In genomic region chr6:90285611-90286381, GRCh38 we compare ENCODE assay signal across 8 cellular contexts. TPM values are rescaled to one million over a fixed set of nuclear protein-coding genes. Genes with fewer than 3 reads are reported as not detected.
DNase-seq lines count a peak whose midpoint lies in the region; ATAC-seq and TF ChIP-seq lines count a peak whose summit lies in the region.

No MANE protein-coding gene starts in this region.

- intact Hi-C loops in activated T-helper 1 cell treated with anti-CD3 and anti-CD28 coated beads, Interleukin-12 subunit alpha, Interleukin-12 subunit beta, Interleukin-2, Interleukin-4 antibody, amounts not matched to agents 30 ng/mL and 10 ng/mL and 1 ng/mL, durations not matched to agents 14 hours and 24 hours and 36 hours (cut with micrococcal nuclease), result loop anchor here (1.0 to 5.0 kb wide), 9 partner anchors 9 to 458 kb away; partner anchors contain the start of genes CASP8AP2 and MAP3K7
- intact Hi-C loops in uterus (cut with DNase I; ENCODE audit: low total_unique reads), result no loop called here

- peak overlapping the region; percentile 79 for H3K4me3 Mint-ChIP-seq in activated T-helper 1 cell treated with anti-CD3 and anti-CD28 coated beads, Interleukin-12 subunit alpha, Interleukin-12 subunit beta, Interleukin-2, Interleukin-4 antibody, amounts not matched to agents 30 ng/mL and 10 ng/mL and 1 ng/mL, durations not matched to agents 14 hours and 24 hours and 36 hours
- peak overlapping the region; percentile 68 to 84 (median 73) for H3K4me3 Mint-ChIP-seq in nephron

- TF ChIP-seq POLR2A in uterus (IDR thresholded peaks at IDR 0.05), result no peak

- H3K9me3 Mint-ChIP-seq in activated T-helper 1 cell treated with anti-CD3 and anti-CD28 coated beads, Interleukin-12 subunit alpha, Interleukin-12 subunit beta, Interleukin-2, Interleukin-4 antibody, amounts not matched to agents 30 ng/mL and 10 ng/mL and 1 ng/mL, durations not matched to agents 14 hours and 24 hours and 36 hours, result peaks cover 20% of the 10 kb centered on the region
- H3K9me3 Mint-ChIP-seq in nephron, result no peaks in the 10 kb centered on the region

- TF ChIP-seq CTCF in fibroblast of pulmonary artery (IDR thresholded peaks at IDR 0.05; ENCODE audit: low read length, missing control alignments) (no peak), nephron (IDR thresholded peaks at IDR 0.05; ENCODE audit: unreplicated experiment in 3 of 3) (no peak), uterus (IDR thresholded peaks at IDR 0.05) (no peak)

- no peaks in the 10 kb centered on the region for H3K9me3 ChIP-seq in uterus

- peak in 12 of 14 donors; percentile 42 to 80 (median 62) for DNase-seq in C1 segment of cervical spinal cord (lab: John Stamatoyannopoulos, UW)
- peak; percentile 85 for DNase-seq in NOMO-1 treated with DMSO at 0.1 percent for 48 hours (lab: John Stamatoyannopoulos, UW; ENCODE audit: unreplicated experiment)
- DNase-seq in activated T-helper 1 cell treated with anti-CD3 and anti-CD28 coated beads, Interleukin-12 subunit alpha, Interleukin-12 subunit beta, Interleukin-2, Interleukin-4 antibody, amounts not matched to agents 30 ng/mL and 10 ng/mL and 1 ng/mL, durations not matched to agents 14 hours and 24 hours and 36 hours (ENCODE audit: low spot score), result peak; percentile 47
- peak; percentile 82 for DNase-seq in fibroblast of pulmonary artery (ENCODE audit: low read depth)
- DNase-seq in uterus, result peak; percentile 64 to 72

- ATAC-seq in GM19043 (IDR thresholded peaks at IDR 0.05; ENCODE audit: low read depth, unreplicated experiment) (peak; percentile 60), HG03159 (IDR thresholded peaks at IDR 0.05; ENCODE audit: unreplicated experiment) (peak; percentile 74)

- no peaks in the 10 kb centered on the region for H3K27me3 ChIP-seq in uterus

- H3K36me3 ChIP-seq in uterus, result no peaks in the 10 kb centered on the region

- no peak overlapping the region for H3K4me3 ChIP-seq in fibroblast of pulmonary artery (replicated peaks; ENCODE audit: low read depth, low read length)
- H3K4me3 ChIP-seq in uterus, result no peak overlapping the region

- peak overlapping the region; percentile 97 for H3K27ac Mint-ChIP-seq in activated T-helper 1 cell treated with anti-CD3 and anti-CD28 coated beads, Interleukin-12 subunit alpha, Interleukin-12 subunit beta, Interleukin-2, Interleukin-4 antibody, amounts not matched to agents 30 ng/mL and 10 ng/mL and 1 ng/mL, durations not matched to agents 14 hours and 24 hours and 36 hours
- H3K27ac Mint-ChIP-seq in nephron, result peak overlapping the region; percentile 75 to 95 (median 83)

- peak overlapping the region; percentile 44 to 66 for H3K27ac ChIP-seq in uterus

- H3K4me1 ChIP-seq in uterus, result peaks cover 0 to 4% of the 10 kb centered on the region in 2 donors

- peaks cover 49% of the 10 kb centered on the region for H3K36me3 Mint-ChIP-seq in activated T-helper 1 cell treated with anti-CD3 and anti-CD28 coated beads, Interleukin-12 subunit alpha, Interleukin-12 subunit beta, Interleukin-2, Interleukin-4 antibody, amounts not matched to agents 30 ng/mL and 10 ng/mL and 1 ng/mL, durations not matched to agents 14 hours and 24 hours and 36 hours (ENCODE audit: low read depth)
- peaks cover 6% of the 10 kb centered on the region for H3K36me3 Mint-ChIP-seq in nephron (ENCODE audit: low read depth)

- H3K27me3 Mint-ChIP-seq in activated T-helper 1 cell treated with anti-CD3 and anti-CD28 coated beads, Interleukin-12 subunit alpha, Interleukin-12 subunit beta, Interleukin-2, Interleukin-4 antibody, amounts not matched to agents 30 ng/mL and 10 ng/mL and 1 ng/mL, durations not matched to agents 14 hours and 24 hours and 36 hours (ENCODE audit: insufficient read depth), result peaks cover 3% of the 10 kb centered on the region
- peaks cover 8% of the 10 kb centered on the region for H3K27me3 Mint-ChIP-seq in nephron (ENCODE audit: low read depth)

- peaks cover 89% of the 10 kb centered on the region for H3K4me1 Mint-ChIP-seq in activated T-helper 1 cell treated with anti-CD3 and anti-CD28 coated beads, Interleukin-12 subunit alpha, Interleukin-12 subunit beta, Interleukin-2, Interleukin-4 antibody, amounts not matched to agents 30 ng/mL and 10 ng/mL and 1 ng/mL, durations not matched to agents 14 hours and 24 hours and 36 hours (ENCODE audit: low read depth)
- peaks cover 52% of the 10 kb centered on the region for H3K4me1 Mint-ChIP-seq in nephron

RNA-seq across cellular contexts. Expression of gene BACH2, which starts 10.8 kb away (rescaled TPM):
- 68.1 and 71.2 TPM in 2 replicates for total RNA-seq in activated T-helper 1 cell treated with anti-CD3 and anti-CD28 coated beads, Interleukin-12 subunit alpha, Interleukin-12 subunit beta, Interleukin-2, Interleukin-4 antibody, amounts not matched to agents 30 ng/mL and 10 ng/mL and 1 ng/mL, durations not matched to agents 14 hours and 24 hours and 36 hours
- 10 to 100 TPM in 2 of 4 donors, 1 to 10 TPM in 2; 1.3 to 15.0 (median 9.7) TPM for total RNA-seq in uterus
